Comparison of ENCODE assay signal across 8 cellular contexts in the genomic region with DNA sequence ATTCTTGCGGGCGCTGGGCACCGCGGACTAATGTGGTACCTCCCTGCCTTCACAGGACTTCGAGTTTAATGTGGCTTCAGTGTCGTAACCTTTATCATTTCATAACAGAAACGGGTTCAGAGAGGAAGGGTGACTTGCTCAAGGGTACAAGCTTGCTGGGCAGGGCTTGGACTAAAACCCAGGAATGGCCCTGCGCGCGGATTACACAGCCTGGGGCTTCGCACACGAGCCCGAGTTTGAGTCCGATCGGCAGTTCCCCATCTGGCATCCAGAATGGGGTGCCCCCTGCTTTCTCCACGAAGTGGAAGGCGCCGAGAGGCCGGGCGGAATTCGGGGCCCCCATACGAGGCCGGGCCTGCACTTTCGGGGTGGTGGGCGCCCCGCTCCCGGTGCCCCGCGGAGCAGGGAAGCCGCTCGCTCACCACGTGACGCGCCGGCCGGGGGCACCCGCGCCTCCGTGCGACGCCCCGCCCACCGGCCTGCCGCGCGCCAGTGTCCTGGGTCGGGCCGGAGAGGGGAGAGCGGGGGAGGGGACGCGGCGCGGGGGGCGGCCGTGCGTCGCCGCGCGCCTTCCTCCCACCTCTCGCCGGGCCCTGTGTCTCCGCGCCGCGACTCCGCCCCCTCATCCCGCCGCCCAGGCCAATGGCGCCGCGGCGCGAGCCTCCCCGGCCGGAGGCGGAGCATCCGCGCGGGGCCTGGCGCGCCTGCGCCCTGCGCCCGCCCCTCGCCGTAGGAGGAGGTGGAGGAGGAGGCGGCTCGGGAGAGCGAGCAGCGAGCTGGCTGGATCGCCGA. TPM values are rescaled to one million over a fixed set of nuclear protein-coding genes. Genes with fewer than 3 reads are reported as not detected.
DNase-seq lines count a peak whose midpoint lies in the region; ATAC-seq and TF ChIP-seq lines count a peak whose summit lies in the region.

A gene with protein sequence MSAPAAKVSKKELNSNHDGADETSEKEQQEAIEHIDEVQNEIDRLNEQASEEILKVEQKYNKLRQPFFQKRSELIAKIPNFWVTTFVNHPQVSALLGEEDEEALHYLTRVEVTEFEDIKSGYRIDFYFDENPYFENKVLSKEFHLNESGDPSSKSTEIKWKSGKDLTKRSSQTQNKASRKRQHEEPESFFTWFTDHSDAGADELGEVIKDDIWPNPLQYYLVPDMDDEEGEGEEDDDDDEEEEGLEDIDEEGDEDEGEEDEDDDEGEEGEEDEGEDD (plus strand): TSS at position 722 of the 792 bp plus-strand sequence. CDS start 361 bp downstream, outside the sequence.

- ATAC-seq in HG02588 (IDR thresholded peaks at IDR 0.05; ENCODE audit: unreplicated experiment) (peak; percentile 62), thoracic aorta (ENCODE audit: insufficient number of reproducible peaks, low FRiP score, low read depth) (peak; percentile 85)

- H3K4me1 Mint-ChIP-seq in activated naive CD8-positive, alpha-beta T cell (ENCODE audit: low read depth), result peaks cover 65% of the 10 kb centered on the region
- H3K4me1 Mint-ChIP-seq in osteocyte (ENCODE audit: unreplicated experiment), result peaks cover 50% of the 10 kb centered on the region

- no peaks in the 10 kb centered on the region for H3K9me3 Mint-ChIP-seq in activated naive CD8-positive, alpha-beta T cell (ENCODE audit: low read depth)
- H3K9me3 Mint-ChIP-seq in osteocyte (ENCODE audit: unreplicated experiment), result no peaks in the 10 kb centered on the region

- peak within 1 kb of the TSS; percentile 99 for H3K27ac Mint-ChIP-seq in activated naive CD8-positive, alpha-beta T cell
- peak within 1 kb of the TSS; percentile 89 for H3K27ac Mint-ChIP-seq in osteocyte (ENCODE audit: unreplicated experiment)

- peaks cover 16 to 28% of the 10 kb centered on the region in 2 donors for H3K4me1 ChIP-seq in thoracic aorta (ENCODE audit: control insufficient read depth in 1 of 2, low read depth in 2 of 2)

- no peaks in the 10 kb centered on the region for H3K27me3 Mint-ChIP-seq in activated naive CD8-positive, alpha-beta T cell
- no peaks in the 10 kb centered on the region for H3K27me3 Mint-ChIP-seq in osteocyte (ENCODE audit: unreplicated experiment)

- no peaks in the 10 kb centered on the region for H3K9me3 ChIP-seq in thoracic aorta

- peak within 1 kb of the TSS; percentile 94 for H3K4me3 Mint-ChIP-seq in activated naive CD8-positive, alpha-beta T cell
- H3K4me3 Mint-ChIP-seq in osteocyte (ENCODE audit: unreplicated experiment), result peak within 1 kb of the TSS; percentile 99

- TF ChIP-seq CTCF in osteocyte (IDR thresholded peaks at IDR 0.05) (no peak), thoracic aorta (IDR thresholded peaks at IDR 0.05) (no peak)

- peaks cover 14% of the 10 kb centered on the region for H3K36me3 ChIP-seq in thoracic aorta

- H3K4me3 ChIP-seq in thoracic aorta, result peak within 1 kb of the TSS; percentile 92

- H3K36me3 Mint-ChIP-seq in activated naive CD8-positive, alpha-beta T cell, result peaks cover 15% of the 10 kb centered on the region
- H3K36me3 Mint-ChIP-seq in osteocyte (ENCODE audit: unreplicated experiment), result peaks cover 22% of the 10 kb centered on the region

- no peaks in the 10 kb centered on the region for H3K27me3 ChIP-seq in thoracic aorta (replicated peaks; ENCODE audit: insufficient read depth)

- DNase-seq in GM04503 (ENCODE audit: low read depth), result peak; percentile 49
- peak; percentile 90 for DNase-seq in NCI-H1092 treated with DMSO at 0.1 percent for 48 hours (lab: John Stamatoyannopoulos, UW)
- peak; percentile 85 for DNase-seq in SKM-1 treated with dmso at 0.1 percent for 144 hours (lab: John Stamatoyannopoulos, UW; ENCODE audit: unreplicated experiment)
- DNase-seq in glomerular visceral epithelial cell (ENCODE audit: extremely low spot score), result peak; percentile 97
- DNase-seq in osteocyte (ENCODE audit: extremely low spot score, unreplicated experiment), result peak; percentile 98
- peak; percentile 69 for DNase-seq in thoracic aorta (ENCODE audit: low spot score)

- peak within 1 kb of the TSS; percentile 85 to 88 for H3K27ac ChIP-seq in thoracic aorta

RNA-seq across cellular contexts. Expression of the gene that starts here (rescaled TPM):
- total RNA-seq in osteocyte (381 and 382 TPM in 2 replicates), thoracic aorta (100 to 1,000 TPM in 1 of 2 donors, 10 to 100 TPM in 1; 83.3 to 201 TPM)

Comparison
In these comparisons a context has a peak if more than half of its experiments do, and no peak if none do; other contexts are left out.
1. Peak in every context shown above with its lines: DNase-seq, ATAC-seq, H3K4me3 ChIP-seq and H3K27ac ChIP-seq.